1 cellular context compared by ENCODE assay signal in genomic region chr1:202411421-202411820, GRCh38.
TF ChIP-seq lines count a peak whose summit lies in the region.

No MANE protein-coding gene starts in this region.

TF ChIP-seq in K562, 482 proteins besides CTCF, POLR2A, EP300 and RAD21 (continued from another document):
- no peak for TF ChIP-seq ZNF318 (IDR thresholded peaks at IDR 0.05; ENCODE audit: borderline replicate concordance in 1 of 2, low read depth in 1 of 2)
- peak; percentile 37; the same call in 1 of the 2 replicates for TF ChIP-seq RFX1 (IDR thresholded peaks at IDR 0.05)
- TF ChIP-seq FOXJ2 (tag; IDR thresholded peaks at IDR 0.05) = peak; percentile 88
- peak; percentile 46 for TF ChIP-seq ZNF384 (IDR thresholded peaks at IDR 0.05; ENCODE audit: low read depth, low read length)
